20 cellular contexts compared by ENCODE assay signal in genomic region chrX:100407784-100408642, GRCh38. TPM values are rescaled to one million over a fixed set of nuclear protein-coding genes. Genes with fewer than 3 reads are reported as not detected.
DNase-seq lines count a peak whose midpoint lies in the region; FAIRE-seq and TF ChIP-seq lines count a peak whose summit lies in the region.
"Had no signal": no experiment of that assay in that cellular context is flagged by ENCODE, and none has a peak within 500 bp of the region (broad histone marks: within the 10 kb centered on the region; RNA-seq: fewer than 3 reads in every experiment).

No MANE protein-coding gene starts in this region.

- H3K36me3 Mint-ChIP-seq in activated CD4-positive, alpha-beta T cell treated with anti-CD3 and anti-CD28 coated beads, Interleukin-2, amount 10 ng/mL, durations not matched to agents 7 days and 5 days (ENCODE audit: low read depth), result peaks cover 1% of the 10 kb centered on the region
- H3K36me3 Mint-ChIP-seq: CD8-positive, alpha-beta memory T cell; T-cell had no signal

- H3K9ac ChIP-seq in kidney (ENCODE audit: low read length in 2 of 2) (no peak overlapping the region), smooth muscle cell (ENCODE audit: low read depth) (no peak overlapping the region)

- WGBS in smooth muscle cell (ENCODE audit: low lambda C conversion rate), result 86% methylated on average over 67 of the region's 76 CpGs

- peaks cover 3% of the 10 kb centered on the region for H3K4me1 Mint-ChIP-seq in activated CD4-positive, alpha-beta T cell treated with anti-CD3 and anti-CD28 coated beads, Interleukin-2, amount 10 ng/mL, durations not matched to agents 7 days and 5 days

- peaks cover 64% of the 10 kb centered on the region for H3K27me3 Mint-ChIP-seq in activated CD4-positive, alpha-beta T cell treated with anti-CD3 and anti-CD28 coated beads, Interleukin-2, amount 10 ng/mL, durations not matched to agents 7 days and 5 days

- intact Hi-C loops in kidney (cut with DNase I) (no loop called here), A673 (cut with micrococcal nuclease; ENCODE audit: unreplicated experiment) (no loop called here)

- no peak for DNase-seq in activated CD4-positive, alpha-beta T cell treated with anti-CD3 and anti-CD28 coated beads, Interleukin-2, amount 10 ng/mL, durations not matched to agents 7 days and 5 days
- DNase-seq in activated CD4-positive, alpha-beta T cell treated with anti-CD3 and anti-CD28 coated beads, Interleukin-2, amount 50 U/mL, for 1 hour, result no peak
- DNase-seq in astrocyte of the hippocampus (ENCODE audit: low read depth, low spot score) (peak; percentile 24), kidney (peak; percentile 60), smooth muscle cell (lab: John Stamatoyannopoulos, UW; ENCODE audit: unreplicated experiment) (no peak), substantia nigra (lab: John Stamatoyannopoulos, UW) (no peak), A673 (ENCODE audit: low spot score) (no peak)
- no peak for DNase-seq in central memory CD4-positive, alpha-beta T cell
- DNase-seq: activated CD4-positive, alpha-beta T cell treated with anti-CD3 and anti-CD28 coated beads for 4 hours; CD8-positive, alpha-beta memory T cell; effector CD4-positive, alpha-beta T cell; GF-D8; kidney glomerular epithelial cell; NCI-H1436; NCI-H510A treated with DMSO at 0.1 percent for 48 hours; Peyer's patch; stimulated activated naive CD4-positive, alpha-beta T cell; T-cell had no signal

- no peak for FAIRE-seq in kidney (lab: Jason Lieb, UNC)
- FAIRE-seq: A549 had no signal

- H3K4me3 Mint-ChIP-seq in activated CD4-positive, alpha-beta T cell treated with anti-CD3 and anti-CD28 coated beads, Interleukin-2, amount 10 ng/mL, durations not matched to agents 7 days and 5 days, result no peak overlapping the region
- H3K4me3 Mint-ChIP-seq: CD8-positive, alpha-beta memory T cell had no signal

- H3K4me3 ChIP-seq in kidney (ENCODE audit: low read length in 2 of 2) (no peak overlapping the region), smooth muscle cell (peak overlapping the region; percentile 56), A673 (ENCODE audit: low read depth, low read length, poor library complexity, severe bottlenecking) (no peak overlapping the region)
- H3K4me3 ChIP-seq: A549 had no signal

- H3F3A ChIP-seq in smooth muscle cell (ENCODE audit: low read depth), result no peaks in the 10 kb centered on the region

- H3K36me3 ChIP-seq in kidney (ENCODE audit: control insufficient read depth in 1 of 2, insufficient read depth in 2 of 2, low read length in 2 of 2), result no peaks in the 10 kb centered on the region
- H3K36me3 ChIP-seq in smooth muscle cell (ENCODE audit: low read depth), result no peaks in the 10 kb centered on the region
- H3K36me3 ChIP-seq in A673 (ENCODE audit: insufficient read depth, low read length, poor library complexity, severe bottlenecking), result no peaks in the 10 kb centered on the region
- H3K36me3 ChIP-seq: gastroesophageal sphincter, Peyer's patch had no signal

- peaks cover 30% of the 10 kb centered on the region for H4K20me1 ChIP-seq in smooth muscle cell (ENCODE audit: low read depth)

- H3K27me3 ChIP-seq in smooth muscle cell (ENCODE audit: low read depth) (no peaks in the 10 kb centered on the region), A673 (replicated peaks; ENCODE audit: insufficient read depth, low read depth, low read length, poor library complexity) (peaks cover 72% of the 10 kb centered on the region)

- peak overlapping the region; percentile 61 for H3K4me2 ChIP-seq in smooth muscle cell
- H3K4me2 ChIP-seq: A549 had no signal

- H3K79me2 ChIP-seq in smooth muscle cell (ENCODE audit: low read depth), result no peaks in the 10 kb centered on the region

- POLR2A ChIA-PET in activated CD4-positive, alpha-beta T cell treated with anti-CD3 and anti-CD28 coated beads, Interleukin-2, amount 10 ng/mL, durations not matched to agents 7 days and 5 days (lab: Charles Lee), result no interaction called here
- POLR2A ChIA-PET in A673 (lab: Charles Lee; ENCODE audit: low non-redundant PET), result no interaction called here

- H3K4me1 ChIP-seq in kidney (ENCODE audit: control insufficient read depth in 1 of 2, insufficient read depth in 1 of 2, low read depth in 1 of 2, low read length in 2 of 2) (peaks cover 0 to 7% of the 10 kb centered on the region in 2 donors), smooth muscle cell (ENCODE audit: low read depth) (no peaks in the 10 kb centered on the region), A673 (ENCODE audit: insufficient read depth, low read length, poor library complexity, severe bottlenecking) (peaks cover 3% of the 10 kb centered on the region)
- H3K4me1 ChIP-seq: Peyer's patch had no signal

- TF ChIP-seq CTCF in kidney (IDR thresholded peaks at IDR 0.05; ENCODE audit: borderline replicate concordance, extremely low read depth, insufficient read depth), result no peak
- TF ChIP-seq CTCF in smooth muscle cell (IDR thresholded peaks at IDR 0.05; ENCODE audit: borderline replicate concordance, insufficient read depth, poor library complexity, severe bottlenecking), result no peak
- no peak for TF ChIP-seq CTCF in A673 (conservative IDR thresholded peaks at IDR 0.05; ENCODE audit: low read depth, low read length)

- no peaks in the 10 kb centered on the region for H3K9me3 Mint-ChIP-seq in activated CD4-positive, alpha-beta T cell treated with anti-CD3 and anti-CD28 coated beads, Interleukin-2, amount 10 ng/mL, durations not matched to agents 7 days and 5 days

- H3K9me3 ChIP-seq in kidney (ENCODE audit: control insufficient read depth in 1 of 2, low read length in 2 of 2) (no peaks in the 10 kb centered on the region), smooth muscle cell (replicated peaks; ENCODE audit: low read depth) (no peaks in the 10 kb centered on the region), A673 (ENCODE audit: low read depth, low read length, poor library complexity, severe bottlenecking) (no peaks in the 10 kb centered on the region)
- H3K9me3 ChIP-seq: A549, gastroesophageal sphincter, Peyer's patch had no signal

- no TSS peak for BruUV-seq in A673 (replicated peaks; lab: Mats Ljungman, UMichigan)

- CTCF ChIA-PET in activated CD4-positive, alpha-beta T cell treated with anti-CD3 and anti-CD28 coated beads, Interleukin-2, amount 10 ng/mL, durations not matched to agents 7 days and 5 days (lab: Charles Lee), result no interaction called here
- CTCF ChIA-PET in A673 (lab: Charles Lee), result no interaction called here

- H3K27ac ChIP-seq in kidney (ENCODE audit: low read depth in 2 of 2, low read length in 2 of 2), result no peak overlapping the region
- no peak overlapping the region for H3K27ac ChIP-seq in smooth muscle cell (ENCODE audit: low read depth)
- no peak overlapping the region for H3K27ac ChIP-seq in substantia nigra (ENCODE audit: low read depth, low read length, poor library complexity, severe bottlenecking)
- no peak overlapping the region for H3K27ac ChIP-seq in A673 (ENCODE audit: low read depth, low read length, poor library complexity, severe bottlenecking)
- H3K27ac ChIP-seq: A549, gastroesophageal sphincter, Peyer's patch had no signal

- H3K27ac Mint-ChIP-seq in activated CD4-positive, alpha-beta T cell treated with anti-CD3 and anti-CD28 coated beads, Interleukin-2, amount 10 ng/mL, durations not matched to agents 7 days and 5 days, result peak overlapping the region; percentile 41
- H3K27ac Mint-ChIP-seq: CD8-positive, alpha-beta memory T cell; T-cell had no signal

- H2AFZ ChIP-seq in smooth muscle cell (ENCODE audit: low read depth), result no peak overlapping the region

RNA-seq across cellular contexts. Expression of gene PCDH19, which starts 2.1 kb away (rescaled TPM):
- not detected for total RNA-seq in activated CD4-positive, alpha-beta T cell treated with anti-CD3 and anti-CD28 coated beads, Interleukin-2, amount 10 ng/mL, durations not matched to agents 7 days and 5 days
- total RNA-seq in kidney (0.66 TPM), smooth muscle cell (16.8 and 17.9 TPM in 2 replicates), A673 (2021) (0.39 and 0.80 TPM in 2 replicates)
- polyA plus RNA-seq in kidney (ENCODE audit: insufficient read depth, low read depth, low replicate concordance) (0.75 TPM), smooth muscle cell (7.5 and 11.6 TPM in 2 replicates)
- total RNA-seq: CD8-positive, alpha-beta memory T cell had no signal
- polyA plus RNA-seq: CD8-positive, alpha-beta memory T cell had no signal

Comparison
In these comparisons a context has a peak if more than half of its experiments do, and no peak if none do; other contexts are left out.
1. DNase-seq: peak in astrocyte of the hippocampus (single experiment) and kidney (single experiment); none in activated CD4-positive, alpha-beta T cell treated with anti-CD3 and anti-CD28 coated beads, Interleukin-2, amount 10 ng/mL, durations not matched to agents 7 days and 5 days (single experiment), activated CD4-positive, alpha-beta T cell treated with anti-CD3 and anti-CD28 coated beads, Interleukin-2, amount 50 U/mL, for 1 hour (single experiment), smooth muscle cell (single experiment), central memory CD4-positive, alpha-beta T cell (single experiment), substantia nigra (0 of 49) and A673 (single experiment).